In the genomic region with DNA sequence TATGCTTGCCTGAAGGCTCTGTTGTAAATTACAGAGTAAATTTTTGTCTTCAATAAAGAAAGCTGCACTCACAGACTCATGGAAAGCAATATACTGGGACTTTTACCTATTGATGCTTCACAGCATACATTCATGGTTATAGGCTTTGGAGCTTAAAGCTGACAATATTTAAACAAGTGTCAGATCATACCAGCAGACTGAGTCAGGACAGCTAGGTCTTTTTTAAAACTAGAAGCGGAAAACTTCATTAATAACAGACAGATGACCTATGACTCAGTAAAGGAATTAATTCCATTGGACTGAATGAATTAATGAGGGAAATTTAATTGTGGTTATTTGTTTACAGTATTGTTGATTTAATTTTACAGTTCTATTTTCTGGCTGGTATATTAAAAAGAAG, we compare ENCODE assay signal across 32 cellular contexts.
"Had no signal": no experiment of that assay in that cellular context is flagged by ENCODE, and none has a peak within 500 bp of the region (broad histone marks: within the 10 kb centered on the region; RNA-seq: fewer than 3 reads in every experiment).

No MANE protein-coding gene starts in this region.

- H3K4me1 ChIP-seq: adrenal gland, body of pancreas, esophagus squamous epithelium, foreskin keratinocyte, gastrocnemius medialis, heart left ventricle had no signal

- H3K36me3 ChIP-seq: adrenal gland, esophagus squamous epithelium, gastrocnemius medialis, heart left ventricle, WERI-Rb-1 had no signal

- H3K4me3 ChIP-seq: adrenal gland, body of pancreas, esophagus squamous epithelium, gastrocnemius medialis, heart left ventricle had no signal

- FAIRE-seq: colon, endometrium, endothelial cell of umbilical vein had no signal

- ATAC-seq: activated CD4-positive, alpha-beta T cell treated with anti-CD3 and anti-CD28 coated beads for 36 hours; activated CD8-positive, alpha-beta memory T cell treated with anti-CD3 and anti-CD28 coated beads, Interleukin-2, amount 10 ng/mL, durations not matched to agents 7 days and 5 days; activated CD8-positive, alpha-beta T cell treated with anti-CD3 and anti-CD28 coated beads, Interleukin-2, amount 10 ng/mL, durations not matched to agents 7 days and 5 days; activated naive CD8-positive, alpha-beta T cell treated with anti-CD3 and anti-CD28 coated beads, Interleukin-2, amount 50 U/mL, for 24 hours; body of pancreas; foreskin keratinocyte; gastrocnemius medialis; heart left ventricle; T-helper 17 cell had no signal

- H3K27ac ChIP-seq: adrenal gland, body of pancreas, epithelial cell of prostate, esophagus squamous epithelium, foreskin keratinocyte, gastrocnemius medialis, heart left ventricle, WERI-Rb-1 had no signal

- H3K27me3 ChIP-seq: adrenal gland, body of pancreas, esophagus squamous epithelium, foreskin keratinocyte, gastrocnemius medialis, heart left ventricle had no signal

- DNase-seq: activated B cell treated with CpG ODN at 0.5 μM for 24 hours; activated CD4-positive, alpha-beta memory T cell treated with anti-CD3 and anti-CD28 coated beads for 36 hours; activated CD4-positive, alpha-beta T cell treated with anti-CD3 and anti-CD28 coated beads for 36 hours; activated CD4-positive, alpha-beta T cell treated with anti-CD3 and anti-CD28 coated beads, Interleukin-2, amount 10 ng/mL, durations not matched to agents 24 days and 14 days; activated CD4-positive, CD25-positive, alpha-beta regulatory T cell treated with anti-CD3 and anti-CD28 coated beads, Interleukin-2, amount 50 U/mL, for 72 hours; activated CD8-positive, alpha-beta memory T cell treated with anti-CD3 and anti-CD28 coated beads, Interleukin-2, amount 10 ng/mL, durations not matched to agents 7 days and 5 days; activated CD8-positive, alpha-beta memory T cell treated with anti-CD3 and anti-CD28 coated beads, Interleukin-2, amount 50 U/mL, for 4 hours; activated CD8-positive, alpha-beta T cell treated with anti-CD3 and anti-CD28 coated beads, Interleukin-2, amount 10 ng/mL, durations not matched to agents 7 days and 5 days; activated effector memory CD4-positive, alpha-beta T cell treated with anti-CD3 and anti-CD28 coated beads, Interleukin-2, amount 50 U/mL, for 16 hours; activated naive CD4-positive, alpha-beta T cell treated with anti-CD3 and anti-CD28 coated beads for 36 hours; activated naive CD8-positive, alpha-beta T cell treated with anti-CD3 and anti-CD28 coated beads for 36 hours; activated naive CD8-positive, alpha-beta T cell treated with anti-CD3 and anti-CD28 coated beads, Interleukin-2, amount 50 U/mL, for 24 hours; activated T-cell treated with anti-CD3 and anti-CD28 coated beads, Interleukin-2, amount 50 U/mL, for 1 hour; activated T-cell treated with anti-CD3 and anti-CD28 coated beads, Interleukin-2, amount 50 U/mL, for 48 hours; adrenal gland; amygdala; aorta; body of pancreas; caudate nucleus; effector CD8-positive, alpha-beta T cell; esophagus squamous epithelium; gastrocnemius medialis; glutamatergic neuron; heart left ventricle; T-helper 17 cell; T1000; WERI-Rb-1 had no signal

- H3K9me3 ChIP-seq: adrenal gland, body of pancreas, esophagus squamous epithelium, gastrocnemius medialis had no signal
